37 cellular contexts compared by ENCODE assay signal in genomic region chr5:170650850-170651249, GRCh38.
"Had no signal": no experiment of that assay in that cellular context is flagged by ENCODE, and none has a peak within 500 bp of the region (broad histone marks: within the 10 kb centered on the region; RNA-seq: fewer than 3 reads in every experiment).

No MANE protein-coding gene starts in this region.

- H3K4me1 Mint-ChIP-seq: activated B cell treated with CpG ODN at 0.5 μM for 24 hours; activated CD4-positive, alpha-beta T cell treated with anti-CD3 and anti-CD28 coated beads, Interleukin-2, amount 10 ng/mL, durations not matched to agents 24 days and 14 days; activated naive CD8-positive, alpha-beta T cell treated with anti-CD3 and anti-CD28 coated beads for 36 hours; activated T-helper 17 cell treated with anti-CD3 and anti-CD28 coated beads, Interleukin-2, amount 50 U/mL, for 72 hours; central memory CD8-positive, alpha-beta T cell had no signal

- H3K9me3 ChIP-seq: adrenal gland, ascending aorta had no signal

- H3K4me3 Mint-ChIP-seq: activated B cell treated with CpG ODN at 0.5 μM for 24 hours; activated CD4-positive, alpha-beta memory T cell treated with anti-CD3 and anti-CD28 coated beads for 36 hours; activated CD4-positive, alpha-beta T cell treated with anti-CD3 and anti-CD28 coated beads, Interleukin-2, amount 10 ng/mL, durations not matched to agents 24 days and 14 days; activated CD8-positive, alpha-beta T cell treated with anti-CD3 and anti-CD28 coated beads for 36 hours; activated naive CD4-positive, alpha-beta T cell treated with anti-CD3 and anti-CD28 coated beads for 36 hours; activated naive CD8-positive, alpha-beta T cell treated with anti-CD3 and anti-CD28 coated beads for 36 hours; activated T-cell treated with anti-CD3 and anti-CD28 coated beads, Interleukin-2, amount 50 U/mL, for 4 hours; activated T-cell treated with anti-CD3 and anti-CD28 coated beads, Interleukin-2, amount 50 U/mL, for 72 hours; activated T-helper 1 cell treated with anti-CD3 and anti-CD28 coated beads, Interleukin-12 subunit alpha, Interleukin-12 subunit beta, Interleukin-2, Interleukin-4 antibody, amounts not matched to agents 30 ng/mL and 10 ng/mL and 1 ng/mL, durations not matched to agents 14 hours and 24 hours and 36 hours; activated T-helper 17 cell treated with anti-CD3 and anti-CD28 coated beads, Interleukin-2, amount 50 U/mL, for 72 hours; brain; central memory CD8-positive, alpha-beta T cell; T-helper 1 cell treated with Interleukin-12 subunit alpha and Interleukin-12 subunit beta and Interleukin-4 antibody, amounts not matched to agents 30 μg/mL and 1 μg/mL, for 36 hours; T-helper 2 cell treated with Interferon-gamma antibody and Interleukin-4, amounts not matched to agents 5 μg/mL and 100 μg/mL, for 36 hours had no signal

- DNase-seq: activated B cell treated with CpG ODN at 0.5 μM for 24 hours; activated CD4-positive, alpha-beta memory T cell treated with anti-CD3 and anti-CD28 coated beads for 36 hours; activated CD4-positive, alpha-beta T cell treated with anti-CD3 and anti-CD28 coated beads for 4 hours; activated CD4-positive, alpha-beta T cell treated with anti-CD3 and anti-CD28 coated beads, Interleukin-2, amount 10 ng/mL, durations not matched to agents 24 days and 14 days; activated CD4-positive, alpha-beta T cell treated with anti-CD3 and anti-CD28 coated beads, Interleukin-2, amount 50 U/mL, for 1 hour; activated CD4-positive, alpha-beta T cell treated with anti-CD3 and anti-CD28 coated beads, Interleukin-2, amount 50 U/mL, for 4 hours; activated CD4-positive, CD25-positive, alpha-beta regulatory T cell treated with anti-CD3 and anti-CD28 coated beads, Interleukin-2, amount 50 U/mL, for 72 hours; activated CD8-positive, alpha-beta memory T cell treated with anti-CD3 and anti-CD28 coated beads, Interleukin-2, amount 50 U/mL, for 4 hours; activated CD8-positive, alpha-beta T cell treated with anti-CD3 and anti-CD28 coated beads for 36 hours; activated effector memory CD4-positive, alpha-beta T cell treated with anti-CD3 and anti-CD28 coated beads, Interleukin-2, amount 50 U/mL, for 16 hours; activated gamma-delta T cell treated with Interleukin-2 at 50 U/mL for 16 hours; activated naive CD4-positive, alpha-beta T cell; activated naive CD4-positive, alpha-beta T cell treated with anti-CD3 and anti-CD28 coated beads for 36 hours; activated naive CD4-positive, alpha-beta T cell treated with anti-CD3 and anti-CD28 coated beads, Interleukin-2, amount 50 U/mL, for 16 hours; activated naive CD8-positive, alpha-beta T cell treated with anti-CD3 and anti-CD28 coated beads for 36 hours; activated T-cell treated with anti-CD3 and anti-CD28 coated beads for 4 hours; activated T-cell treated with anti-CD3 and anti-CD28 coated beads, Interleukin-2, amount 50 U/mL, for 1 hour; activated T-cell treated with anti-CD3 and anti-CD28 coated beads, Interleukin-2, amount 50 U/mL, for 4 hours; activated T-cell treated with anti-CD3 and anti-CD28 coated beads, Interleukin-2, amount 50 U/mL, for 72 hours; adrenal gland; amygdala; anterior cingulate cortex; caudate nucleus; cerebellar nuclear complex; T-helper 1 cell; T-helper 2 cell; T-helper 9 cell had no signal

- H3K4me1 ChIP-seq: adrenal gland, ascending aorta had no signal

- ATAC-seq: activated CD8-positive, alpha-beta T cell treated with anti-CD3 and anti-CD28 coated beads for 36 hours; activated naive CD4-positive, alpha-beta T cell treated with anti-CD3 and anti-CD28 coated beads, Interleukin-2, amount 50 U/mL, for 72 hours; activated T-cell treated with anti-CD3 and anti-CD28 coated beads, Interleukin-2, amount 50 U/mL, for 4 hours; activated T-cell treated with anti-CD3 and anti-CD28 coated beads, Interleukin-2, amount 50 U/mL, for 72 hours; activated T-helper 17 cell treated with anti-CD3 and anti-CD28 coated beads, Interleukin-2, amount 50 U/mL, for 72 hours had no signal

- H3K9me3 Mint-ChIP-seq: activated B cell treated with CpG ODN at 0.5 μM for 24 hours; activated CD4-positive, alpha-beta memory T cell treated with anti-CD3 and anti-CD28 coated beads for 36 hours; activated CD4-positive, alpha-beta T cell treated with anti-CD3 and anti-CD28 coated beads, Interleukin-2, amount 10 ng/mL, durations not matched to agents 24 days and 14 days; activated CD8-positive, alpha-beta T cell treated with anti-CD3 and anti-CD28 coated beads for 36 hours; activated naive CD4-positive, alpha-beta T cell treated with anti-CD3 and anti-CD28 coated beads for 36 hours; activated naive CD4-positive, alpha-beta T cell treated with anti-CD3 and anti-CD28 coated beads, Interleukin-2, amount 50 U/mL, for 72 hours; activated naive CD8-positive, alpha-beta T cell treated with anti-CD3 and anti-CD28 coated beads for 36 hours; activated T-cell treated with anti-CD3 and anti-CD28 coated beads, Interleukin-2, amount 50 U/mL, for 4 hours; activated T-cell treated with anti-CD3 and anti-CD28 coated beads, Interleukin-2, amount 50 U/mL, for 72 hours; activated T-helper 1 cell treated with anti-CD3 and anti-CD28 coated beads, Interleukin-12 subunit alpha, Interleukin-12 subunit beta, Interleukin-2, Interleukin-4 antibody, amounts not matched to agents 30 ng/mL and 10 ng/mL and 1 ng/mL, durations not matched to agents 14 hours and 24 hours and 36 hours; activated T-helper 17 cell treated with anti-CD3 and anti-CD28 coated beads, Interleukin-2, amount 50 U/mL, for 72 hours; central memory CD8-positive, alpha-beta T cell; T-helper 1 cell treated with Interleukin-12 subunit alpha and Interleukin-12 subunit beta and Interleukin-4 antibody, amounts not matched to agents 30 μg/mL and 1 μg/mL, for 36 hours; T-helper 2 cell treated with Interferon-gamma antibody and Interleukin-4, amounts not matched to agents 5 μg/mL and 100 μg/mL, for 36 hours had no signal

- H3K27me3 ChIP-seq: adrenal gland, ascending aorta, cardiac muscle cell had no signal

- H3K27ac Mint-ChIP-seq: activated B cell treated with CpG ODN at 0.5 μM for 24 hours; activated CD4-positive, alpha-beta memory T cell treated with anti-CD3 and anti-CD28 coated beads for 36 hours; activated CD4-positive, alpha-beta T cell treated with anti-CD3 and anti-CD28 coated beads, Interleukin-2, amount 10 ng/mL, durations not matched to agents 24 days and 14 days; activated CD8-positive, alpha-beta T cell treated with anti-CD3 and anti-CD28 coated beads for 36 hours; activated naive CD4-positive, alpha-beta T cell treated with anti-CD3 and anti-CD28 coated beads for 36 hours; activated naive CD4-positive, alpha-beta T cell treated with anti-CD3 and anti-CD28 coated beads, Interleukin-2, amount 50 U/mL, for 72 hours; activated naive CD8-positive, alpha-beta T cell treated with anti-CD3 and anti-CD28 coated beads for 36 hours; activated T-cell treated with anti-CD3 and anti-CD28 coated beads, Interleukin-2, amount 50 U/mL, for 72 hours; activated T-helper 1 cell treated with anti-CD3 and anti-CD28 coated beads, Interleukin-12 subunit alpha, Interleukin-12 subunit beta, Interleukin-2, Interleukin-4 antibody, amounts not matched to agents 30 ng/mL and 10 ng/mL and 1 ng/mL, durations not matched to agents 14 hours and 24 hours and 36 hours; activated T-helper 17 cell treated with anti-CD3 and anti-CD28 coated beads, Interleukin-2, amount 50 U/mL, for 72 hours; brain; T-helper 1 cell treated with Interleukin-12 subunit alpha and Interleukin-12 subunit beta and Interleukin-4 antibody, amounts not matched to agents 30 μg/mL and 1 μg/mL, for 36 hours; T-helper 2 cell treated with Interferon-gamma antibody and Interleukin-4, amounts not matched to agents 5 μg/mL and 100 μg/mL, for 36 hours had no signal

- H3K4me3 ChIP-seq: adrenal gland, ascending aorta, cardiac muscle cell had no signal

- H3K27ac ChIP-seq: adrenal gland, ascending aorta, cardiac muscle cell, VCaP had no signal

- H3K36me3 ChIP-seq: adrenal gland, ascending aorta, cardiac muscle cell had no signal

- H3K36me3 Mint-ChIP-seq: activated CD4-positive, alpha-beta memory T cell treated with anti-CD3 and anti-CD28 coated beads for 36 hours; activated naive CD4-positive, alpha-beta T cell treated with anti-CD3 and anti-CD28 coated beads, Interleukin-2, amount 50 U/mL, for 72 hours; activated naive CD8-positive, alpha-beta T cell treated with anti-CD3 and anti-CD28 coated beads for 36 hours; brain had no signal
